Comparison of ENCODE assay signal across 8 cellular contexts in genomic region chr2:164840930-164841718, GRCh38. TPM values are rescaled to one million over a fixed set of nuclear protein-coding genes. Genes with fewer than 3 reads are reported as not detected.
DNase-seq lines count a peak whose midpoint lies in the region; ATAC-seq and TF ChIP-seq lines count a peak whose summit lies in the region.

No MANE protein-coding gene starts in this region.

- H3K9me3 ChIP-seq in OCI-LY1 (ENCODE audit: low read length) = no peaks in the 10 kb centered on the region

- H3F3A ChIP-seq in OCI-LY1 (ENCODE audit: insufficient read depth, low read length) = no peaks in the 10 kb centered on the region

- H3K4me2 ChIP-seq in OCI-LY1 (ENCODE audit: low read length) = peak overlapping the region; percentile 69

- DNase-seq in DMS53 (lab: John Stamatoyannopoulos, UW) (peak; percentile 96), astrocyte of the hippocampus (ENCODE audit: low read depth, low spot score) (peak; percentile 90), hepatic stellate cell (ENCODE audit: low spot score) (peak; percentile 71), pulmonary artery endothelial cell (ENCODE audit: low read depth, low spot score) (peak; percentile 41), superior temporal gyrus (ENCODE audit: extremely low spot score) (no peak)

- no peaks in the 10 kb centered on the region for H3K36me3 ChIP-seq in OCI-LY1 (ENCODE audit: insufficient read depth, low read length)

- no peak overlapping the region for H2AFZ ChIP-seq in OCI-LY1 (ENCODE audit: low read length)

- TF ChIP-seq CTCF in OCI-LY1 (IDR thresholded peaks at IDR 0.05; ENCODE audit: low read length) = no peak

- no peak overlapping the region for H3K27ac ChIP-seq in OCI-LY1 (ENCODE audit: low read depth, low read length, poor library complexity, severe bottlenecking)

- H3K4me1 ChIP-seq in OCI-LY1 (ENCODE audit: insufficient read depth, low read length, severe bottlenecking) = peaks cover 4% of the 10 kb centered on the region

- H4K20me1 ChIP-seq in OCI-LY1 (ENCODE audit: insufficient read depth, low read length) = no peaks in the 10 kb centered on the region

- ATAC-seq in GM19455 (IDR thresholded peaks at IDR 0.05; ENCODE audit: unreplicated experiment) = peak; percentile 51
- ATAC-seq in HG03460 (IDR thresholded peaks at IDR 0.05; ENCODE audit: unreplicated experiment) = peak; percentile 52

- peak overlapping the region; percentile 57 for H3K4me3 ChIP-seq in OCI-LY1 (ENCODE audit: low read depth, low read length, poor library complexity, severe bottlenecking)

- H3K9me2 ChIP-seq in OCI-LY1 (ENCODE audit: low read depth, low read length) = no peaks in the 10 kb centered on the region

- H3K79me2 ChIP-seq in OCI-LY1 (ENCODE audit: insufficient read depth, low read length) = no peaks in the 10 kb centered on the region

- H3K9ac ChIP-seq in OCI-LY1 (ENCODE audit: low read length) = no peak overlapping the region

- H3K27me3 ChIP-seq in OCI-LY1 (ENCODE audit: insufficient read depth, low read length) = no peaks in the 10 kb centered on the region

RNA-seq across cellular contexts. Expression of gene COBLL1, which starts 0.5 kb away (rescaled TPM):
- total RNA-seq in pulmonary artery endothelial cell = 4.4 and 6.8 TPM in 2 replicates
